Comparison of ENCODE assay signal across 21 cellular contexts in the genomic region with DNA sequence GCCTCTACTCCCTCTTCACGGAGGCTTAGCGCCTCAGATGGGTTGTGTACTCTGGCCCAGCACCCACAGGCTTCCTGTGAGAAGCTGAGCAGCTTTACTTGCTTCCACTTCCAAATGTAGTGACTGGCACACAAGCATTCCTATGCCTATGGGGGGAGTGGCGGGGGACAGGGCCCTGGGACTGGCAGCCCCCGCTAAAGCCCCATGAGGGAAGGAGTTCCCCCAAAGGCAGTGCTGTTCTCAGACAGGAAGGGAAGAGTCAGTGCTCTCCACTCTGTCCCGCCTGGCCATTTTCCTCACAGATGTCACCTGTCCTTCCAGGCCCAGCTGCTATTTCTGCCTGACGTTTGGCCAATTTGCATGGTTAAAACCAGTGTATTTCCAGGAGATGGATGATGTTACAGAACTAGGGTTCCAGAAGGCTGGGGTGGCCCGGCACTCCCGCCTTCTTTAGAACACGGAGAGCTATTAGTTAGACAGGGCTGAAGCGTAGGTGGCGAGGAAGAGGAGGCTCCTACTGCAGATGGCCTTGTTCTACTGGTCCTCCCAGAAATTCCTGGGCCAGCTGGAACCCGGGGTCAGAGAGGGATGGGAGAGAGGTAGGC.
"Had no signal": no experiment of that assay in that cellular context is flagged by ENCODE, and none has a peak within 500 bp of the region (broad histone marks: within the 10 kb centered on the region; RNA-seq: fewer than 3 reads in every experiment).

No MANE protein-coding gene starts in this region.

- DNase-seq: activated CD4-positive, alpha-beta memory T cell treated with anti-CD3 and anti-CD28 coated beads for 36 hours; activated CD4-positive, alpha-beta T cell treated with anti-CD3 and anti-CD28 coated beads, Interleukin-2, amount 10 ng/mL, durations not matched to agents 7 days and 5 days; activated CD4-positive, CD25-positive, alpha-beta regulatory T cell; activated CD8-positive, alpha-beta memory T cell treated with anti-CD3 and anti-CD28 coated beads for 24 hours; activated naive CD4-positive, alpha-beta T cell treated with Interleukin-2 at 50 U/mL for 16 hours; activated T-cell treated with anti-CD3 and anti-CD28 coated beads, Interleukin-2, amount 50 U/mL, for 72 hours; amygdala; MM.1S; NCI-H1105 treated with DMSO at 0.1 percent for 48 hours; NCI-H1436 treated with DMSO at 0.1 percent for 48 hours; NCI-H2029; NCI-H345; NCI-H510A; NCI-H526 treated with DMSO at 0.1 percent for 48 hours; NCI-H82; SK-N-SH; T-helper 1 cell had no signal

- H3K4me3 ChIP-seq: SJCRH30 had no signal

- H3K4me1 ChIP-seq: SJCRH30 had no signal

- H3K36me3 ChIP-seq: SJCRH30 had no signal

- FAIRE-seq: astrocyte had no signal

- ATAC-seq: activated T-cell treated with anti-CD3 and anti-CD28 coated beads, Interleukin-2, amount 50 U/mL, for 72 hours; Right ventricle myocardium inferior had no signal

- H3K9ac ChIP-seq: SK-N-SH had no signal

- H3K27ac ChIP-seq: SJCRH30, VCaP had no signal

- H3K4me2 ChIP-seq: SK-N-SH had no signal

- H3K27me3 ChIP-seq: SJCRH30 had no signal
